13 cellular contexts compared by ENCODE assay signal in genomic region chr11:34331329-34331728, GRCh38. TPM values are rescaled to one million over a fixed set of nuclear protein-coding genes. Genes with fewer than 3 reads are reported as not detected.
DNase-seq lines count a peak whose midpoint lies in the region; ATAC-seq, FAIRE-seq and TF ChIP-seq lines count a peak whose summit lies in the region.
"Had no signal": no experiment of that assay in that cellular context is flagged by ENCODE, and none has a peak within 500 bp of the region (broad histone marks: within the 10 kb centered on the region; RNA-seq: fewer than 3 reads in every experiment).

No MANE protein-coding gene starts in this region.

- H3K4me3 ChIP-seq in A673 (ENCODE audit: low read depth, low read length, poor library complexity, severe bottlenecking) (no peak overlapping the region), PC-3 (ENCODE audit: low read length) (peak overlapping the region; percentile 26; the same call in 1 of the 2 replicates), fibroblast of lung (replicated peaks in 1 of 4; ENCODE audit: control extremely low read depth in 1 of 4, insufficient read depth in 1 of 4, low read depth in 3 of 4, low read length in 4 of 4) (no peak overlapping the region)
- H3K4me3 ChIP-seq: SJCRH30 had no signal

- no peaks in the 10 kb centered on the region for H3K9me3 ChIP-seq in A673 (ENCODE audit: low read depth, low read length, poor library complexity, severe bottlenecking)
- H3K9me3 ChIP-seq in PC-3 (ENCODE audit: low read length), result no peaks in the 10 kb centered on the region
- no peaks in the 10 kb centered on the region for H3K9me3 ChIP-seq in fibroblast of lung (ENCODE audit: control insufficient read depth, insufficient read depth, low read depth, low read length)
- H3K9me3 ChIP-seq: SJCRH30 had no signal

- H3K9ac ChIP-seq in PC-3 (ENCODE audit: low read length) (peak overlapping the region; percentile 19; the same call in 1 of the 2 replicates), fibroblast of lung (ENCODE audit: insufficient read depth, low read length) (no peak overlapping the region)

- intact Hi-C loops in A673 (cut with micrococcal nuclease; ENCODE audit: unreplicated experiment) (no loop called here), PC-3 (cut with micrococcal nuclease) (loop anchor here (1.0 to 5.0 kb wide), 2 partner anchors 27 to 69 kb away; partner anchors contain the start of gene ABTB2)

- BruUV-seq in A673 (replicated peaks; lab: Mats Ljungman, UMichigan), result no TSS peak
- BruUV-seq in PC-3 (replicated peaks; lab: Mats Ljungman, UMichigan), result no TSS peak

- DNase-seq in A673 (ENCODE audit: low spot score) (peak; percentile 67), HCEC 1CT (peak; percentile 46), PC-3 (peak; percentile 86), fibroblast of lung (ENCODE audit: low read depth in 2 of 2) (peak; percentile 68 to 83), NCI-H82 treated with DMSO at 0.1 percent for 48 hours (lab: John Stamatoyannopoulos, UW; ENCODE audit: unreplicated experiment) (no peak), HTR-8/SVneo (ENCODE audit: insufficient read length, low spot score) (no peak), NCI-H1048 (lab: John Stamatoyannopoulos, UW) (no peak)
- DNase-seq: activated CD4-positive, alpha-beta T cell treated with anti-CD3 and anti-CD28 coated beads, Interleukin-2, amount 50 U/mL, for 4 hours; activated naive CD8-positive, alpha-beta T cell treated with anti-CD3 and anti-CD28 coated beads, Interleukin-2, amount 50 U/mL, for 24 hours; CD4-positive, CD25-positive, alpha-beta regulatory T cell; NCI-H1694; SJCRH30 had no signal

- H4K20me1 ChIP-seq in PC-3 (ENCODE audit: low read length) (peaks cover 17% of the 10 kb centered on the region), fibroblast of lung (ENCODE audit: control insufficient read depth, extremely low read depth, insufficient read depth, low read length) (no peaks in the 10 kb centered on the region)

- H3K27me3 ChIP-seq in A673 (replicated peaks; ENCODE audit: insufficient read depth, low read depth, low read length, poor library complexity), result no peaks in the 10 kb centered on the region
- H3K27me3 ChIP-seq in PC-3 (ENCODE audit: low read length), result no peaks in the 10 kb centered on the region
- H3K27me3 ChIP-seq in fibroblast of lung (ENCODE audit: control insufficient read depth, insufficient read depth, low read length), result no peaks in the 10 kb centered on the region
- H3K27me3 ChIP-seq: SJCRH30 had no signal

- CTCF ChIA-PET in A673 (lab: Charles Lee) (no interaction called here), PC-3 (lab: Charles Lee) (no interaction called here)

- no peak overlapping the region for H3K27ac ChIP-seq in A673 (ENCODE audit: low read depth, low read length, poor library complexity, severe bottlenecking)
- peak overlapping the region; percentile 80 for H3K27ac ChIP-seq in PC-3 (ENCODE audit: low read length)
- no peak overlapping the region for H3K27ac ChIP-seq in fibroblast of lung (ENCODE audit: insufficient read depth, low read length)
- H3K27ac ChIP-seq: SJCRH30 had no signal

- H3K79me2 ChIP-seq in PC-3 (ENCODE audit: low read length) (peaks cover 35% of the 10 kb centered on the region), fibroblast of lung (ENCODE audit: control insufficient read depth, insufficient read depth, low read length) (no peaks in the 10 kb centered on the region)

- no peak for FAIRE-seq in HTR-8/SVneo (lab: Jason Lieb, UNC)

- H3K4me2 ChIP-seq in PC-3 (ENCODE audit: low read length) (peak overlapping the region; percentile 72), fibroblast of lung (ENCODE audit: extremely low read depth, insufficient read depth, low read length) (no peak overlapping the region)

- no peak overlapping the region for H2AFZ ChIP-seq in PC-3 (ENCODE audit: low read length)
- no peak overlapping the region for H2AFZ ChIP-seq in fibroblast of lung (ENCODE audit: low read length)

- POLR2A ChIA-PET in A673 (lab: Charles Lee; ENCODE audit: low non-redundant PET), result no interaction called here
- POLR2A ChIA-PET in PC-3 (lab: Charles Lee; ENCODE audit: unreplicated experiment), result no interaction called here

- H3F3A ChIP-seq in PC-3 (ENCODE audit: low read length, unreplicated experiment), result peaks cover 10% of the 10 kb centered on the region

- no peak for TF ChIP-seq CTCF in A673 (conservative IDR thresholded peaks at IDR 0.05; ENCODE audit: low read depth, low read length)
- no peak for TF ChIP-seq CTCF in PC-3 (conservative IDR thresholded peaks at IDR 0.05; ENCODE audit: low read depth, low read length)
- no peak for TF ChIP-seq CTCF in fibroblast of lung (conservative IDR thresholded peaks at IDR 0.05 in 1 of 2, IDR thresholded peaks at IDR 0.05 in 1 of 2; ENCODE audit: low read depth in 1 of 2, low read length in 2 of 2)

- H3K36me3 ChIP-seq in A673 (ENCODE audit: insufficient read depth, low read length, poor library complexity, severe bottlenecking) (no peaks in the 10 kb centered on the region), PC-3 (ENCODE audit: low read depth, low read length) (no peaks in the 10 kb centered on the region), fibroblast of lung (ENCODE audit: control insufficient read depth, insufficient read depth, low read length) (no peaks in the 10 kb centered on the region)
- H3K36me3 ChIP-seq: SJCRH30 had no signal

- ATAC-seq in PC-3, result peak; percentile 82
- no peak for ATAC-seq in HG03097 (IDR thresholded peaks at IDR 0.05; ENCODE audit: low FRiP score, unreplicated experiment)
- ATAC-seq: activated naive CD8-positive, alpha-beta T cell treated with anti-CD3 and anti-CD28 coated beads, Interleukin-2, amount 50 U/mL, for 24 hours had no signal

- H3K9me2 ChIP-seq in PC-3 (replicated peaks; ENCODE audit: low read length), result 0 out of 2 replicates have a peak, but pooled peaks cover 4% of the 10 kb centered on the region

- peaks cover 10% of the 10 kb centered on the region for H3K4me1 ChIP-seq in A673 (ENCODE audit: insufficient read depth, low read length, poor library complexity, severe bottlenecking)
- H3K4me1 ChIP-seq in PC-3 (ENCODE audit: insufficient read depth, low read length), result peaks cover 50% of the 10 kb centered on the region
- no peaks in the 10 kb centered on the region for H3K4me1 ChIP-seq in fibroblast of lung (ENCODE audit: control insufficient read depth, extremely low read depth, insufficient read depth, low read length)

RNA-seq across cellular contexts. Expression of gene ABTB2, which starts 26.5 kb away (rescaled TPM):
- total RNA-seq in A673 (2021), result 40.7 and 46.3 TPM in 2 replicates
- 5.2 and 10.0 TPM in 2 replicates for total RNA-seq in PC-3 (2014; rRNA removed)
- total RNA-seq in fibroblast of lung, result 2.8 and 5.8 TPM in 2 replicates
- 1.0 and 3.3 TPM in 2 replicates for polyA plus RNA-seq in fibroblast of lung
- 0.84 and 3.5 TPM in 2 replicates for polyA plus RNA-seq in fibroblast of lung (2012)
- polyA minus RNA-seq in fibroblast of lung (ENCODE audit: low replicate concordance), result 0.82 and 6.5 TPM in 2 replicates

Comparison
In these comparisons a context has a peak if more than half of its experiments do, and no peak if none do; other contexts are left out.
1. DNase-seq: peak in A673 (single experiment), HCEC 1CT (single experiment), PC-3 (single experiment) and fibroblast of lung (2 of 2); none in NCI-H82 treated with DMSO at 0.1 percent for 48 hours (single experiment), HTR-8/SVneo (single experiment) and NCI-H1048 (single experiment).